8 cellular contexts compared by ENCODE assay signal in the genomic region with DNA sequence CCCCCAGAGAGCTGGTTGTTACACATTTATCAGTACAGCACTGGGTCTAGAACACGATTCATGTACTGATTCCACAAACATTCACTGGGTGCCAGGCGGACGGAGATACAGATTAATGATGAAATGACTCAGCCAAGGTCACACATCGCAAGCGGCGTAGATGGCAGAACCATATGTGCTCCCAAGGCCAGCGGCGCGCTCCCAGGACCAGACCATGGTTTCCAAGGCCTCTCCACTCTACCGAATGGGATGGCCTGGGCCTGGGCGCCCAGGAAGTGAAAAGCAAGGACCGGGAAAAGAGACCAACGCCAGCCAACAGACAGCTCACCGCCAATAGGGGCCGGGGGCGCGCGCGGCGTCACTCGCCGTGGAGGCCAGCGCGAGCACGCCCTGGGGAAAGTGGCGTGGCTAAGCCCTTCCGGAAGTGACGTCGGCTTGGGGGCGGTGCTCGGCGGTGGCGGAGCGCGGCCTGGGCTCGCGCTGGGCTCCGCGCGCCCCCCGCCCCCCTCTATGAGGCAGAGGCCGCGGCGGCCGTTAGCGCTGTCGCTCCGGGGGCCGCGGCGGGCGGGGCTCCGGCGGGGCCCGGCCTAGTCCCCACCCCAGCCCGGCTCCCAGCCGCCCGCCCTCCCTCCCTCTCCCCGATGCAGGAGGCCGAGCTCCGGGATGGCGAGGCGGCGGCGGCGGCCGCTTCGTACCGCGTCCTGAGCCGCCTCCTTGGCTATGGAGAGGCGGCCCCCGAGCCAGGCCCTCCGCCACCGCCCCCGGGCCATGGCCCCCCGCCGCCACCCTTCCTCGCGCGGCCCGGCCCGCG. TPM values are rescaled to one million over a fixed set of nuclear protein-coding genes. Genes with fewer than 3 reads are reported as not detected.
A peak's percentile ranks its signal among the peaks of the same experiment; 100 is the strongest.
DNase-seq lines count a peak whose midpoint lies in the region; ATAC-seq and TF ChIP-seq lines count a peak whose summit lies in the region.

A gene with protein sequence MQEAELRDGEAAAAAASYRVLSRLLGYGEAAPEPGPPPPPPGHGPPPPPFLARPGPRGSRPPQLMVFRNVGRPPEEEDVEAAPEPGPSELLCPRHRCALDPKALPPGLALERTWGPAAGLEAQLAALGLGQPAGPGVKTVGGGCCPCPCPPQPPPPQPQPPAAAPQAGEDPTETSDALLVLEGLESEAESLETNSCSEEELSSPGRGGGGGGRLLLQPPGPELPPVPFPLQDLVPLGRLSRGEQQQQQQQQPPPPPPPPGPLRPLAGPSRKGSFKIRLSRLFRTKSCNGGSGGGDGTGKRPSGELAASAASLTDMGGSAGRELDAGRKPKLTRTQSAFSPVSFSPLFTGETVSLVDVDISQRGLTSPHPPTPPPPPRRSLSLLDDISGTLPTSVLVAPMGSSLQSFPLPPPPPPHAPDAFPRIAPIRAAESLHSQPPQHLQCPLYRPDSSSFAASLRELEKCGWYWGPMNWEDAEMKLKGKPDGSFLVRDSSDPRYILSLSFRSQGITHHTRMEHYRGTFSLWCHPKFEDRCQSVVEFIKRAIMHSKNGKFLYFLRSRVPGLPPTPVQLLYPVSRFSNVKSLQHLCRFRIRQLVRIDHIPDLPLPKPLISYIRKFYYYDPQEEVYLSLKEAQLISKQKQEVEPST (plus strand): TSS at position 433 of the 811 bp plus-strand sequence. CDS start 209 bp downstream, at position 642.

- DNase-seq in AG04450 (ENCODE audit: low read depth, low spot score) (peak; percentile 55), NCI-H2227 treated with DMSO at 0.1 percent for 48 hours (lab: John Stamatoyannopoulos, UW) (peak; percentile 95), activated B cell treated with CpG ODN at 0.5 μM for 24 hours (peak; percentile 97), caudate nucleus (lab: John Stamatoyannopoulos, UW) (peak in 59 of 61 donors; percentile 42 to 93 (median 86)), iris pigment epithelial cell (ENCODE audit: low read depth) (peak; percentile 91)
- peak; percentile 81 to 94 for DNase-seq in stimulated activated CD4-positive, alpha-beta T cell treated with anti-CD3 and anti-CD28 coated beads, Interleukin-12 subunit alpha, Interleukin-12 subunit beta, amount 100 ng/mL, for 24 hours (ENCODE audit: low read depth in 2 of 2)

- H3K27ac Mint-ChIP-seq in activated B cell treated with CpG ODN at 0.5 μM for 24 hours = peak within 1 kb of the TSS; percentile 97

- H3K27me3 ChIP-seq in AG04450 (ENCODE audit: control insufficient read depth, insufficient read depth, low read length) = no peaks in the 10 kb centered on the region

- POLR2A ChIA-PET in AG04450 (lab: Yijun Ruan, JAX) = interaction anchor here (0.6 to 1.2 kb wide), 3 partner anchors 55 to 63 kb away, joined by 3 to 8 read pairs (median 5); partner anchors contain the start of gene MRPL45
- POLR2A ChIA-PET in activated B cell treated with CpG ODN at 0.5 μM for 24 hours (lab: Charles Lee) = interaction anchor here (0.6 to 1.1 kb wide), 3 partner anchors 57 to 207 kb away, joined by 3 to 7 read pairs (median 4); no protein-coding TSS in a partner anchor

- no peaks in the 10 kb centered on the region; the same call in 1 of the 2 replicates for H3K9me3 ChIP-seq in AG04450 (ENCODE audit: control insufficient read depth, insufficient read depth, low read length)

- no peaks in the 10 kb centered on the region for H3K36me3 Mint-ChIP-seq in activated B cell treated with CpG ODN at 0.5 μM for 24 hours (ENCODE audit: low read depth)

- no peaks in the 10 kb centered on the region for H3K27me3 Mint-ChIP-seq in activated B cell treated with CpG ODN at 0.5 μM for 24 hours

- H3K27ac ChIP-seq in AG04450 (ENCODE audit: low read depth, low read length) = peak within 1 kb of the TSS; percentile 89
- peak within 1 kb of the TSS; percentile 89 for H3K27ac ChIP-seq in caudate nucleus (ENCODE audit: low read depth, low read length)

- ATAC-seq in GM18909 (IDR thresholded peaks at IDR 0.05; ENCODE audit: poor library complexity, unreplicated experiment) = peak; percentile 83
- peak; percentile 84 for ATAC-seq in HG03159 (IDR thresholded peaks at IDR 0.05; ENCODE audit: unreplicated experiment)
- peak; percentile 89 for ATAC-seq in activated B cell treated with CpG ODN at 0.5 μM for 24 hours (ENCODE audit: low read depth)

- peak within 1 kb of the TSS; percentile 71 for H3K4me3 ChIP-seq in AG04450 (ENCODE audit: low read depth, low read length)

- peak within 1 kb of the TSS; percentile 98 for H3K4me3 Mint-ChIP-seq in activated B cell treated with CpG ODN at 0.5 μM for 24 hours

- intact Hi-C loops in activated B cell treated with CpG ODN at 0.5 μM for 24 hours (cut with micrococcal nuclease) = loop anchor here (5.0 kb wide), 1 partner anchor 54 kb away; the partner anchor contains the start of gene MRPL45

- TF ChIP-seq CTCF in AG04450 (IDR thresholded peaks at IDR 0.05; ENCODE audit: low read depth, low read length) (no peak), activated B cell treated with CpG ODN at 0.5 μM for 24 hours (IDR thresholded peaks at IDR 0.05) (no peak)

- CTCF ChIA-PET in AG04450 (lab: Charles Lee) = interaction anchor here (0.7 to 5.8 kb wide), 3 partner anchors 29 to 72 kb away, joined by 3 to 40 read pairs (median 5); no protein-coding TSS in a partner anchor
- CTCF ChIA-PET in activated B cell treated with CpG ODN at 0.5 μM for 24 hours (lab: Charles Lee) = interaction anchor here (5.5 kb wide), 1 partner anchor 62 kb away, joined by 173 read pairs; no protein-coding TSS in a partner anchor

- peaks cover 26% of the 10 kb centered on the region for H3K4me1 Mint-ChIP-seq in activated B cell treated with CpG ODN at 0.5 μM for 24 hours

- H3K9me3 Mint-ChIP-seq in activated B cell treated with CpG ODN at 0.5 μM for 24 hours = no peaks in the 10 kb centered on the region

RNA-seq across cellular contexts. Expression of the gene that starts here (rescaled TPM):
- 5.8 and 6.5 TPM in 2 replicates for polyA plus RNA-seq in AG04450 (2011; rRNA removed)
- polyA minus RNA-seq in AG04450 (2011; rRNA and poly(A)+ RNA removed) = 20.5 and 20.6 TPM in 2 replicates
- total RNA-seq in activated B cell treated with CpG ODN at 0.5 μM for 24 hours = 12.8 and 14.0 TPM in 2 replicates

Comparison
In these comparisons a context has a peak if more than half of its experiments do, and no peak if none do; other contexts are left out.
1. Peak in every context shown above with its lines: DNase-seq, ATAC-seq, H3K4me3 ChIP-seq and H3K27ac ChIP-seq.